Comparison of ENCODE assay signal across 20 cellular contexts in genomic region chr2:240967681-240968621, GRCh38. TPM values are rescaled to one million over a fixed set of nuclear protein-coding genes. Genes with fewer than 3 reads are reported as not detected.
DNase-seq lines count a peak whose midpoint lies in the region; ATAC-seq, FAIRE-seq and TF ChIP-seq lines count a peak whose summit lies in the region.
"Had no signal": no experiment of that assay in that cellular context is flagged by ENCODE, and none has a peak within 500 bp of the region (broad histone marks: within the 10 kb centered on the region; RNA-seq: fewer than 3 reads in every experiment).

No MANE protein-coding gene starts in this region.

- H3K36me3 ChIP-seq in H1 (ENCODE audit: control insufficient read depth in 2 of 4, insufficient read depth in 4 of 4, low read length in 3 of 4) (no peaks in the 10 kb centered on the region), mucosa of descending colon (ENCODE audit: low read depth) (no peaks in the 10 kb centered on the region), upper lobe of left lung (no peaks in the 10 kb centered on the region), tibial artery (no peaks in the 10 kb centered on the region), testis (ENCODE audit: low read depth, missing control alignments) (no peaks in the 10 kb centered on the region)
- H3K36me3 ChIP-seq: HAP-1, SJCRH30 had no signal

- no peak overlapping the region for H3K14ac ChIP-seq in H1 (ENCODE audit: insufficient read length)

- H3K56ac ChIP-seq in H1 (replicated peaks; ENCODE audit: insufficient read length, low read depth, low read length) = no peak overlapping the region

- no peak overlapping the region for H2BK15ac ChIP-seq in H1 (ENCODE audit: low read length)

- TF ChIP-seq POLR2A in H1 (IDR thresholded peaks at IDR 0.05; ENCODE audit: control extremely low read depth in 1 of 2, low read depth in 2 of 2, low read length in 2 of 2) (no peak), upper lobe of left lung (IDR thresholded peaks at IDR 0.05) (no peak), testis (IDR thresholded peaks at IDR 0.05) (no peak)

- POLR2A ChIA-PET in H1 (lab: Charles Lee; ENCODE audit: partially characterized antibody) = no interaction called here

- no peak overlapping the region for H2AK5ac ChIP-seq in H1 (ENCODE audit: low read depth, low read length)

- H3K9me3 ChIP-seq in H1 (ENCODE audit: insufficient read depth in 2 of 2, low read depth in 1 of 2, low read length in 1 of 2) = no peaks in the 10 kb centered on the region
- no peaks in the 10 kb centered on the region for H3K9me3 ChIP-seq in mucosa of descending colon
- H3K9me3 ChIP-seq in upper lobe of left lung = no peaks in the 10 kb centered on the region
- H3K9me3 ChIP-seq in tibial artery = no peaks in the 10 kb centered on the region
- no peaks in the 10 kb centered on the region for H3K9me3 ChIP-seq in testis
- H3K9me3 ChIP-seq: HAP-1, SJCRH30 had no signal

- H3K23ac ChIP-seq in H1 (ENCODE audit: insufficient read length) = no peak overlapping the region

- intact Hi-C loops in left ventricle myocardium superior (cut with micrococcal nuclease) = no loop called here
- intact Hi-C loops in left cardiac atrium (cut with DNase I) = no loop called here
- intact Hi-C loops in mucosa of descending colon (cut with DNase I, micrococcal nuclease) = no loop called here
- intact Hi-C loops in tibial artery (cut with DNase I; ENCODE audit: low total_unique reads) = no loop called here
- intact Hi-C loops in testis (cut with DNase I; ENCODE audit: low total_unique reads) = no loop called here

- no peak for TF ChIP-seq CTCF in H1 (IDR thresholded peaks at IDR 0.05; ENCODE audit: control extremely low read depth in 1 of 3, insufficient read depth in 1 of 3, low read depth in 1 of 3, low read length in 3 of 3)
- TF ChIP-seq CTCF in mucosa of descending colon (IDR thresholded peaks at IDR 0.05) = no peak
- no peak for TF ChIP-seq CTCF in upper lobe of left lung (IDR thresholded peaks at IDR 0.05)
- TF ChIP-seq CTCF in tibial artery (IDR thresholded peaks at IDR 0.05) = no peak
- no peak for TF ChIP-seq CTCF in testis (IDR thresholded peaks at IDR 0.05)

- no peak overlapping the region for H3K18ac ChIP-seq in H1 (ENCODE audit: extremely low read depth, low read length)

- CTCF ChIA-PET in H1 (lab: Charles Lee; ENCODE audit: partially characterized antibody) = interaction anchor here (1.1 to 1.3 kb wide), 4 partner anchors 16 to 222 kb away, joined by 3 to 4 read pairs (median 3); no protein-coding TSS in a partner anchor

- DNase-seq in left ventricle myocardium superior = peak; percentile 23
- no peak for DNase-seq in left cardiac atrium
- DNase-seq in H1 (ENCODE audit: low read depth in 1 of 2, low spot score in 2 of 2) = no peak
- DNase-seq in mucosa of descending colon = peak in 2 of 3 donors; percentile 12 to 44
- peak; percentile 18 to 84 for DNase-seq in upper lobe of left lung
- no peak for DNase-seq in tibial artery
- DNase-seq in testis = no peak
- no peak for DNase-seq in cortex of kidney (lab: John Stamatoyannopoulos, UW)
- DNase-seq: DMS79, IMR-90, NCI-H1417 treated with DMSO at 0.1 percent for 48 hours, NCI-H187 treated with DMSO at 0.1 percent for 48 hours, NCI-H226, NCI-H524, PC-3, SJCRH30 had no signal

- no peak overlapping the region for H3K27ac ChIP-seq in H1 (ENCODE audit: low read depth, low read length)
- no peak overlapping the region for H3K27ac ChIP-seq in upper lobe of left lung
- no peak overlapping the region for H3K27ac ChIP-seq in tibial artery
- no peak overlapping the region for H3K27ac ChIP-seq in testis
- H3K27ac ChIP-seq: SJCRH30 had no signal

- H4K8ac ChIP-seq in H1 (ENCODE audit: extremely low read depth, insufficient read depth, low read length) = peak overlapping the region; percentile 25; the same call in 1 of the 2 replicates

- H3K4me2 ChIP-seq in H1 (ENCODE audit: insufficient read depth in 1 of 2, low read depth in 2 of 2, low read length in 2 of 2) = no peak overlapping the region

- H2BK20ac ChIP-seq in H1 (ENCODE audit: low read length) = no peak overlapping the region

- no peak overlapping the region for H2BK5ac ChIP-seq in H1 (ENCODE audit: low read depth, low read length)

- H2BK12ac ChIP-seq in H1 (ENCODE audit: low read depth, low read length) = no peak overlapping the region

- no peaks in the 10 kb centered on the region for H3K79me2 ChIP-seq in H1 (ENCODE audit: control insufficient read depth in 1 of 2, insufficient read depth in 2 of 2, low read length in 2 of 2)

- no peak overlapping the region for H4K91ac ChIP-seq in H1 (replicated peaks; ENCODE audit: insufficient read length, low read length)

- ATAC-seq in left ventricle myocardium superior (no peak), left cardiac atrium (no peak), mucosa of descending colon (no peak), upper lobe of left lung (ENCODE audit: low FRiP score in 2 of 2) (no peak)
- ATAC-seq: PC-3 had no signal

- H3K4me1 ChIP-seq in H1 (replicated peaks in 1 of 4; ENCODE audit: control insufficient read depth in 3 of 4, insufficient read depth in 4 of 4, low read length in 3 of 4) (no peaks in the 10 kb centered on the region; a peak in 1 of 7 replicates), mucosa of descending colon (ENCODE audit: low read depth) (no peaks in the 10 kb centered on the region), upper lobe of left lung (peaks cover 0 to 17% (median 5%) of the 10 kb centered on the region in 4 donors), tibial artery (no peaks in the 10 kb centered on the region), testis (peaks cover 31% of the 10 kb centered on the region)
- H3K4me1 ChIP-seq: HAP-1, SJCRH30 had no signal

- no peak for FAIRE-seq in H1 (lab: Jason Lieb, UNC)
- FAIRE-seq: A204.1, GM12892, GM18507 had no signal

- no peak overlapping the region for H3K4ac ChIP-seq in H1 (replicated peaks; ENCODE audit: insufficient read length, low read depth, low read length)

- H3K4me3 ChIP-seq in H1 (ENCODE audit: extremely low read depth in 1 of 4, insufficient read depth in 2 of 4, low read depth in 3 of 4, low read length in 4 of 4) = no peak overlapping the region
- H3K4me3 ChIP-seq in mucosa of descending colon = no peak overlapping the region
- no peak overlapping the region for H3K4me3 ChIP-seq in upper lobe of left lung
- H3K4me3 ChIP-seq in tibial artery = no peak overlapping the region
- no peak overlapping the region for H3K4me3 ChIP-seq in testis
- H3K4me3 ChIP-seq: HAP-1, SJCRH30 had no signal

- H3K23me2 ChIP-seq in H1 (ENCODE audit: low read depth, low read length) = no peaks in the 10 kb centered on the region

- no peaks in the 10 kb centered on the region for H3K27me3 ChIP-seq in H1 (replicated peaks in 1 of 4; ENCODE audit: control insufficient read depth in 3 of 4, extremely low read depth in 1 of 4, insufficient read depth in 3 of 4, low read length in 3 of 4)
- no peaks in the 10 kb centered on the region for H3K27me3 ChIP-seq in upper lobe of left lung
- H3K27me3 ChIP-seq in tibial artery = peaks cover 0 to 46% of the 10 kb centered on the region in 2 donors
- H3K27me3 ChIP-seq in testis = no peaks in the 10 kb centered on the region
- H3K27me3 ChIP-seq: SJCRH30 had no signal

- H4K5ac ChIP-seq in H1 (ENCODE audit: insufficient read length, low read depth, low read length) = no peak overlapping the region

- H3K9ac ChIP-seq in H1 (replicated peaks in 1 of 4; ENCODE audit: extremely low read depth in 1 of 4, low read depth in 3 of 4, low read length in 3 of 4) = no peak overlapping the region

- no peaks in the 10 kb centered on the region for H4K20me1 ChIP-seq in H1 (replicated peaks in 1 of 2; ENCODE audit: control insufficient read depth in 1 of 2, insufficient read depth in 2 of 2, low read length in 2 of 2)

- H2BK120ac ChIP-seq in H1 (replicated peaks; ENCODE audit: low read depth, low read length) = no peak overlapping the region

- 89% methylated on average over 19 of the region's 34 CpGs; no CpG with 5 or more reads in 1 of the 2 experiments for WGBS in H1 (ENCODE audit: extremely low coverage in 1 of 2, insufficient coverage in 1 of 2, insufficient read length in 1 of 2, insufficient replicate concordance in 2 of 2, low coverage in 1 of 2, low lambda C conversion rate in 2 of 2, missing lambda C conversion rate in 1 of 2), 2 experiments
- WGBS in upper lobe of left lung, 2 donors = 87 to 91% methylated on average over 25 to 29 of the region's 34 CpGs
- WGBS in testis, 2 donors = 92 to 95% methylated on average over 28 to 34 of the region's 34 CpGs

- no peak overlapping the region for H2AFZ ChIP-seq in H1 (ENCODE audit: low read length)

- no peak for TF ChIP-seq EP300 in H1 (IDR thresholded peaks at IDR 0.05; ENCODE audit: borderline replicate concordance in 1 of 2, low read depth in 2 of 2, low read length in 2 of 2)
- TF ChIP-seq EP300 in upper lobe of left lung (IDR thresholded peaks at IDR 0.05) = no peak

- H3K79me1 ChIP-seq in H1 (ENCODE audit: low read depth, low read length) = no peaks in the 10 kb centered on the region

- TF ChIP-seq RAD21 in H1 (IDR thresholded peaks at IDR 0.05 in 1 of 2, conservative IDR thresholded peaks at IDR 0.05 in 1 of 2; ENCODE audit: low read depth in 2 of 2, low read length in 2 of 2) = no peak

TF ChIP-seq in H1, 55 proteins besides CTCF, POLR2A, EP300 and RAD21:
- TF ChIP-seq HDAC6 (IDR thresholded peaks at IDR 0.05; ENCODE audit: low read depth, low read length) (no peak), GTF2F1 (IDR thresholded peaks at IDR 0.05; ENCODE audit: borderline replicate concordance, low read depth, low read length) (no peak), SAP30 (IDR thresholded peaks at IDR 0.05; ENCODE audit: insufficient read depth, insufficient replicate concordance, low read length) (no peak), SP4 (IDR thresholded peaks at IDR 0.05; ENCODE audit: low read length) (no peak), TEAD4 (IDR thresholded peaks at IDR 0.05; ENCODE audit: low read depth, low read length) (no peak), SIN3A (conservative IDR thresholded peaks at IDR 0.05 in 1 of 2, IDR thresholded peaks at IDR 0.05 in 1 of 2; ENCODE audit: low read depth in 1 of 2, low read length in 2 of 2) (no peak)
TF ChIP-seq in H1: peak in this region for 0.

RNA-seq across cellular contexts. Expression of gene SNED1, which starts 30.5 kb away (rescaled TPM):
- total RNA-seq in left ventricle myocardium superior (7.4 TPM), left cardiac atrium (10 to 100 TPM; 12.2 to 31.9 TPM), mucosa of descending colon (10 to 100 TPM in 2 of 3 donors, 1 to 10 TPM in 1; 7.0 to 16.3 (median 14.1) TPM), upper lobe of left lung (100 to 1,000 TPM in 1 of 6 donors, 10 to 100 TPM in 5; 26.0 to 189 (median 38.9) TPM), testis (100 to 1,000 TPM in 1 of 2 donors, 10 to 100 TPM in 1; 82.7 to 107 TPM)
- total RNA-seq in H1 (2021; fragmentation: NEBNext Ultra II Directional; extraction: Animal tissue kit (Norgen Biotek cat#: 25700)) = 1.9 and 2.4 TPM in 2 replicates
- polyA plus RNA-seq in H1 (2011; rRNA removed) (1.9 and 2.6 TPM in 2 replicates), testis (ENCODE audit: insufficient read depth, low read depth, low replicate concordance) (15.8 TPM)
- polyA plus RNA-seq in H1 (2011; cell fraction: cytosol; rRNA removed) = 1.7 TPM
- 8.2 TPM for polyA plus RNA-seq in H1 (2011; cell fraction: nucleus; rRNA removed)
- 1.1 to 1.8 TPM (median 1.6 TPM) in 4 replicates for polyA plus RNA-seq in H1 (2012, experiment 1 of 2)
- polyA plus RNA-seq in H1 (2012, experiment 2 of 2) = 0.67 TPM
- 0.95 TPM for polyA plus RNA-seq in H1 (2013, experiment 1 of 2)
- 1.0 TPM for polyA plus RNA-seq in H1 (2013, experiment 2 of 2)
- 3.0 and 3.2 TPM in 2 replicates for polyA minus RNA-seq in H1 (2011; rRNA and poly(A)+ RNA removed)
- 5.0 TPM for polyA minus RNA-seq in H1 (2011; cell fraction: cytosol; rRNA and poly(A)+ RNA removed)
- 11.6 TPM for polyA minus RNA-seq in H1 (2011; cell fraction: nucleus; rRNA and poly(A)+ RNA removed)

Comparison
In these comparisons a context has a peak if more than half of its experiments do, and no peak if none do; other contexts are left out.
1. DNase-seq: peak in left ventricle myocardium superior (single experiment), mucosa of descending colon (2 of 3) and upper lobe of left lung (2 of 2); none in left cardiac atrium (single experiment), H1 (0 of 2), tibial artery (0 of 2), testis (single experiment) and cortex of kidney (single experiment).